In the genomic region with DNA sequence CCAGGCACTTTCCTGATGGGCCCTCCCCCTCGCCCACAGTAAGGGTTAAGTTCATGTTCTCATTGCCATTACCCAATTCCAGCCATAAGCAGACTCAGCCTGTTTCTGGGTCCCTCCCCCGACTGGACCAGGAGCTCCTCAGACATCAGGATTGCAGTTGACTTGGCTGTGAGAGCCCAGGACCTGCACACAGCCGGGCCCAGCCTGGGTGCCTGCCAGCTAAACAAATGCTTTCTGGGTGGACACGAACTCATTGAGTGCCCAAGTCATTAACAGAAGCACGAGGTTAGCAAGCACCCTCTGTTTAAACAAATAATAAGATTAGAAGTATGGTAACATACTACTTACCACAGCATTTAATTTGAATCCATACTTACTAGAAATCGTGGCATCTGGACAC, we compare ENCODE assay signal across 18 cellular contexts.
"Had no signal": no experiment of that assay in that cellular context is flagged by ENCODE, and none has a peak within 500 bp of the region (broad histone marks: within the 10 kb centered on the region; RNA-seq: fewer than 3 reads in every experiment).

No MANE protein-coding gene starts in this region.

- H3K9me3 ChIP-seq: esophagus squamous epithelium, tibial artery, vagina had no signal

- H3K4me1 ChIP-seq: esophagus squamous epithelium, left ventricle myocardium inferior, tibial artery, vagina had no signal

- H3K27ac ChIP-seq: esophagus squamous epithelium, left ventricle myocardium inferior, skin epidermis, tibial artery, vagina, WERI-Rb-1 had no signal

- H3K4me3 ChIP-seq: esophagus squamous epithelium, left ventricle myocardium inferior, skin epidermis, tibial artery, vagina had no signal

- H3K36me3 ChIP-seq: esophagus squamous epithelium, left ventricle myocardium inferior, tibial artery, vagina, WERI-Rb-1 had no signal

- ATAC-seq: activated T-cell treated with anti-CD3 and anti-CD28 coated beads, Interleukin-2, amount 50 U/mL, for 4 hours; natural killer cell; stimulated activated naive B cell treated with anti-CD40 and anti-IgM and Interleukin-4, amounts not matched to agents 10 μg/mL and 1 μg/mL and 100 μg/mL, for 72 hours had no signal

- DNase-seq: activated CD4-positive, alpha-beta memory T cell treated with anti-CD3 and anti-CD28 coated beads, Interleukin-2, amount 10 ng/mL, durations not matched to agents 7 days and 5 days; activated naive CD8-positive, alpha-beta T cell treated with anti-CD3 and anti-CD28 coated beads, Interleukin-2, amount 10 ng/mL, durations not matched to agents 7 days and 5 days; activated T-cell treated with anti-CD3 and anti-CD28 coated beads, Interleukin-2, amount 50 U/mL, for 4 hours; cortex of kidney; effector CD8-positive, alpha-beta T cell; esophagus squamous epithelium; hippocampal formation; left ventricle myocardium inferior; mesenchymal stem cell; natural killer cell; stimulated activated CD4-positive, alpha-beta T cell treated with anti-CD3 and anti-CD28 coated beads, Interleukin-15, amount 100 ng/mL, for 24 hours; stimulated activated CD4-positive, alpha-beta T cell treated with anti-CD3 and anti-CD28 coated beads, Interleukin-4, amount 100 ng/mL, for 1 hour; stimulated activated naive B cell treated with anti-CD40 and anti-IgM and Interleukin-4, amounts not matched to agents 10 μg/mL and 1 μg/mL and 100 μg/mL, for 72 hours; T1000; tibial artery; WERI-Rb-1 had no signal

- H3K27me3 ChIP-seq: vagina had no signal
